ENCODE assay signal across 29 cellular contexts in the genomic region with DNA sequence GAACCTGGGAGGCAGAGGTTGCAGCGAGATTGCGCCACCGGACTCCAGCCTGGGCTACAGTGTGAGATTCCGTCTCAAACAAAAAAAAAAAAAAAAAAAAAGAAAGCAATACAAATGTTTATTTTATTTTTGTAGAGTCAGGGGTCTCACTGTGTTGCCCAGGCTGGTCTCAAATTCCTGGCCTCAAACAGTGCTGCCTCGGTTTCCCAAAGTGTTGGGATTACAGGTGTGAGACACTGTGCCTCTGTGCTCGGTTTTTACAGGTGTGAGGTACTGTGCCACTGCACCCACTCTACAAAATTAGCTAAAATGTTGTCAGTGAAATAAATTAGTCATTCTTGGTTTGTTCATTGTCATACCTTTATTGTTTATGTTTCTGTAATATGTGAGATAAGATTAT.
"Had no signal": no experiment of that assay in that cellular context is flagged by ENCODE, and none has a peak within 500 bp of the region (broad histone marks: within the 10 kb centered on the region; RNA-seq: fewer than 3 reads in every experiment).

No MANE protein-coding gene starts in this region.

- H3K36me3 ChIP-seq: colonic mucosa, esophagus muscularis mucosa, gastrocnemius medialis, gastroesophageal sphincter, heart left ventricle had no signal

- H3K4me3 Mint-ChIP-seq: dendritic cell treated with granulocyte-macrophage colony-stimulating factor and Interleukin-4, amounts not matched to agents 40 ng/mL and 50 ng/mL, for 4 days; endodermal cell had no signal

- H3K27ac ChIP-seq: colonic mucosa, coronary artery, dorsolateral prefrontal cortex, epithelial cell of prostate, esophagus muscularis mucosa, esophagus squamous epithelium, foreskin keratinocyte, gastrocnemius medialis, gastroesophageal sphincter, heart left ventricle, heart right ventricle had no signal

- H3K9me3 ChIP-seq: colonic mucosa, esophagus muscularis mucosa, esophagus squamous epithelium, gastrocnemius medialis, gastroesophageal sphincter, heart left ventricle, heart right ventricle had no signal

- H3K4me3 ChIP-seq: colonic mucosa, coronary artery, dorsolateral prefrontal cortex, esophagus muscularis mucosa, esophagus squamous epithelium, gastrocnemius medialis, gastroesophageal sphincter, heart left ventricle, heart right ventricle had no signal

- ATAC-seq: effector memory CD8-positive, alpha-beta T cell; esophagus mucosa; foreskin keratinocyte; gastrocnemius medialis; gastroesophageal sphincter; heart left ventricle; heart right ventricle had no signal

- H3K27me3 Mint-ChIP-seq: dendritic cell treated with granulocyte-macrophage colony-stimulating factor and Interleukin-4, amounts not matched to agents 40 ng/mL and 50 ng/mL, for 4 days; effector memory CD8-positive, alpha-beta T cell had no signal

- FAIRE-seq: colon, endometrium, endothelial cell of umbilical vein, frontal cortex had no signal

- H3K27ac Mint-ChIP-seq: effector memory CD8-positive, alpha-beta T cell; endodermal cell had no signal

- DNase-seq: colonic mucosa; cortex of kidney; dermis blood vessel endothelial cell; dorsolateral prefrontal cortex; effector CD4-positive, alpha-beta T cell; effector CD8-positive, alpha-beta T cell; effector memory CD4-positive, alpha-beta T cell; effector memory CD8-positive, alpha-beta T cell; endodermal cell; erythroblast; esophagus squamous epithelium; foreskin fibroblast; foreskin keratinocyte; foreskin melanocyte; gastrocnemius medialis; glutamatergic neuron; head of caudate nucleus; heart left ventricle; heart right ventricle had no signal

- H3K4me1 ChIP-seq: colonic mucosa had no signal

- H3K9me3 Mint-ChIP-seq: dendritic cell treated with granulocyte-macrophage colony-stimulating factor and Interleukin-4, amounts not matched to agents 40 ng/mL and 50 ng/mL, for 4 days; effector memory CD8-positive, alpha-beta T cell; endodermal cell had no signal

- H3K27me3 ChIP-seq: colonic mucosa, dorsolateral prefrontal cortex, esophagus muscularis mucosa, esophagus squamous epithelium, foreskin keratinocyte, gastrocnemius medialis, gastroesophageal sphincter, heart left ventricle, heart right ventricle had no signal
